7 cellular contexts compared by ENCODE assay signal in the genomic region with DNA sequence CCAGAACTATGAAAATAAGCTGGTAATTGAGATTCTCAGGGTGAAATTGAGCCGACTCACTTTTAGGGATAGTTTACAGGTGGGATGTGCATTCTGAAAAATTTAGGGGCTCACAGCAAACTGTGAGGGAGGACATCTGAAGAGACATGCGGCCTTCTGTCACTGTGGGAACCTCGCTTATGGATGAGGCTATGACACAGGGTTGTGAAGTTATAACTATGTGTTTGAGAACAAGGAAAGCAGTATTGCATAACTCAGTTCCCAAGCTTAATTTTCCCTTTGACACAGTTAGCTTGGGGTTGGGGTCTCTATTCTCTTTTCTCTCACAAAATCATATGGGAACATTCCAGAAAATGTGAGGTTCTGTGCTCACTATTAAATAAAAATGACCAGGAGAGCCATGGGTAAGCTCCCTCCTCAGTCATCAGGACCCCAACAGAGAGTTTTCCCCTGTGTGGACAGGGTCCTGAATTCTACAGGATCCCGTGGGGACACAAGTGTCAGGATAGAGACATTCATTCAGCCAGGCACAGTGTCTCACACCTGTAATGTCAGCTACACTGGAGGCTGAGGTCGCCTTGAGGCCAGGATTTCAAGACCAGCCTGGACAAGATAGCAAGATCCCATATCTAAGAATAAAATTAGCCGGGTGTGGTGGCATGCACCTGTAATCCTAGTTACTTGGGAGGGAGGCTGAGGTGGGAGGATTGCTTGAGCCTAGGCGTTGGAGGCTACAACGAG.
DNase-seq lines count a peak whose midpoint lies in the region; TF ChIP-seq lines count a peak whose summit lies in the region.
"Not testable (repeated sequence)": the region's sequence is repeated elsewhere in the genome, so short reads cannot be mapped to it uniquely, and the experiment has no call there.

No MANE protein-coding gene starts in this region.

- not testable (repeated sequence) for H3K4me2 ChIP-seq in Karpas-422 (ENCODE audit: low read depth, low read length, poor library complexity, severe bottlenecking); mesendoderm (ENCODE audit: low read length)

- H3K4ac ChIP-seq in mesendoderm (ENCODE audit: low read depth, low read length): not testable (repeated sequence)

- H3K56ac ChIP-seq in mesendoderm (ENCODE audit: low read length): not testable (repeated sequence)

- H4K5ac ChIP-seq in mesendoderm (ENCODE audit: low read length): not testable (repeated sequence)

- not testable (repeated sequence) for H4K8ac ChIP-seq in mesendoderm (ENCODE audit: low read depth, low read length)

- not testable (repeated sequence) for H3K9ac ChIP-seq in Karpas-422 (ENCODE audit: low read length); endodermal cell (ENCODE audit: extremely low read depth, low read length, poor library complexity, severe bottlenecking); mesendoderm (ENCODE audit: low read length)

- not testable (repeated sequence) for H2AFZ ChIP-seq in Karpas-422 (ENCODE audit: low read length)

- H3K27me3 ChIP-seq in Karpas-422 (ENCODE audit: low read length); endodermal cell (ENCODE audit: control insufficient read depth, insufficient read depth, low read length, poor library complexity, severe bottlenecking); mesendoderm (ENCODE audit: insufficient read depth, low read length, poor library complexity): not testable (repeated sequence)
- peaks cover 0 to 49% (median 4%) of the 10 kb centered on the region in 3 donors for H3K27me3 ChIP-seq in sigmoid colon

- CTCF ChIA-PET in Calu3 (lab: Charles Lee): not testable (repeated sequence)

- H2BK15ac ChIP-seq in mesendoderm (replicated peaks; ENCODE audit: low read depth): not testable (repeated sequence)

- 62% methylated on average over 8 of the region's 8 CpGs for WGBS in endodermal cell (ENCODE audit: insufficient coverage in 1 of 2, insufficient read length in 1 of 2), 2 experiments
- no CpG with 5 or more reads among the region's 8 CpGs for WGBS in mesendoderm (ENCODE audit: extremely low coverage, insufficient coverage, low lambda C conversion rate)
- WGBS in sigmoid colon, 2 donors: 66 to 67% methylated on average over 8 of the region's 8 CpGs

- not testable (repeated sequence) for TF ChIP-seq CTCF in Calu3 (IDR thresholded peaks at IDR 0.05; ENCODE audit: unreplicated experiment); endodermal cell (conservative IDR thresholded peaks at IDR 0.05); sigmoid colon (IDR thresholded peaks at IDR 0.05)

- not testable (repeated sequence) for H3K27ac ChIP-seq in Karpas-422 (ENCODE audit: low read length); endodermal cell (ENCODE audit: low read depth, low read length); mesendoderm (ENCODE audit: low read depth, low read length); sigmoid colon

- H3K36me3 ChIP-seq in Karpas-422 (ENCODE audit: insufficient read depth, low read length); endodermal cell (ENCODE audit: control insufficient read depth, insufficient read depth, low read length); mesendoderm (ENCODE audit: control insufficient read depth, insufficient read depth, low read length); sigmoid colon: not testable (repeated sequence)

- not testable (repeated sequence) for H3K4me3 Mint-ChIP-seq in Calu3 (ENCODE audit: low read depth, unreplicated experiment); endodermal cell

- H3K79me2 ChIP-seq in Karpas-422 (ENCODE audit: low read length); mesendoderm (ENCODE audit: control insufficient read depth, insufficient read depth, low read length): not testable (repeated sequence)

- not testable (repeated sequence) for H2BK5ac ChIP-seq in mesendoderm (ENCODE audit: low read length)

- H3K4me1 ChIP-seq in Karpas-422 (ENCODE audit: low read length); endodermal cell (ENCODE audit: control insufficient read depth, insufficient read depth, low read length); mesendoderm (ENCODE audit: control insufficient read depth, low read depth, low read length); sigmoid colon: not testable (repeated sequence)

- not testable (repeated sequence) for H3K4me1 Mint-ChIP-seq in Calu3 (ENCODE audit: low read depth, unreplicated experiment); endodermal cell

- TF ChIP-seq POLR2A in sigmoid colon (IDR thresholded peaks at IDR 0.05): not testable (repeated sequence)

- H2BK120ac ChIP-seq in mesendoderm (ENCODE audit: low read depth, low read length): not testable (repeated sequence)

- intact Hi-C loops in Calu3 (cut with micrococcal nuclease; ENCODE audit: unreplicated experiment); sigmoid colon (cut with DNase I): not testable (repeated sequence)

- H3K79me1 ChIP-seq in mesendoderm (ENCODE audit: low read length): not testable (repeated sequence)

- H3K18ac ChIP-seq in mesendoderm (ENCODE audit: low read length): not testable (repeated sequence)

- H3K36me3 Mint-ChIP-seq in Calu3 (ENCODE audit: insufficient read depth, unreplicated experiment): peaks cover 66% of the 10 kb centered on the region
- H3K36me3 Mint-ChIP-seq in endodermal cell (ENCODE audit: low read depth): not testable (repeated sequence)

- not testable (repeated sequence) for H3K23ac ChIP-seq in mesendoderm (ENCODE audit: low read length)

- TF ChIP-seq EP300 in sigmoid colon (IDR thresholded peaks at IDR 0.05): not testable (repeated sequence)

- BruUV-seq in Calu3 (replicated peaks; lab: Mats Ljungman, UMichigan): not testable (repeated sequence)

- H3K27me3 Mint-ChIP-seq in Calu3 (ENCODE audit: unreplicated experiment): peaks cover 76% of the 10 kb centered on the region
- not testable (repeated sequence) for H3K27me3 Mint-ChIP-seq in endodermal cell (ENCODE audit: insufficient read depth)

- H4K20me1 ChIP-seq in Karpas-422 (ENCODE audit: insufficient read depth, low read depth, low read length): not testable (repeated sequence)

- peaks cover 36% of the 10 kb centered on the region for H3K9me3 ChIP-seq in Karpas-422 (ENCODE audit: low read length)
- H3K9me3 ChIP-seq in endodermal cell (ENCODE audit: control insufficient read depth, low read length): peaks cover 71% of the 10 kb centered on the region
- H3K9me3 ChIP-seq in iPS-18c (ENCODE audit: control insufficient read depth, insufficient read depth, low read length): peaks cover 57% of the 10 kb centered on the region
- peaks cover 0 to 11% (median 0%) of the 10 kb centered on the region in 4 donors for H3K9me3 ChIP-seq in sigmoid colon

- not testable (repeated sequence) for H3K4me3 ChIP-seq in Karpas-422 (ENCODE audit: low read length); sigmoid colon
- peak overlapping the region; percentile 31 for H3K4me3 ChIP-seq in endodermal cell (ENCODE audit: low read length)
- H3K4me3 ChIP-seq in iPS-18c (ENCODE audit: insufficient read depth, low read depth, low read length): peak overlapping the region; percentile 6; the same call in 1 of the 2 replicates
- peak overlapping the region; percentile 40 for H3K4me3 ChIP-seq in mesendoderm (ENCODE audit: low read length)

- not testable (repeated sequence) for H3K9me2 ChIP-seq in Karpas-422 (replicated peaks; ENCODE audit: insufficient read depth, low read length)

- DNase-seq in Calu3, endodermal cell, mesendoderm: not testable (repeated sequence)
- DNase-seq in Karpas-422 (peak; percentile 38), SW480 (ENCODE audit: low spot score) (peak; percentile 33), sigmoid colon (peak; percentile 65)

- not testable (repeated sequence) for H3K9me3 Mint-ChIP-seq in Calu3 (ENCODE audit: low read depth, unreplicated experiment)
- H3K9me3 Mint-ChIP-seq in endodermal cell: peaks cover 78% of the 10 kb centered on the region

- H3K27ac Mint-ChIP-seq in Calu3 (ENCODE audit: unreplicated experiment): peak overlapping the region; percentile 37
- H3K27ac Mint-ChIP-seq in endodermal cell: not testable (repeated sequence)

- H2AK5ac ChIP-seq in mesendoderm (ENCODE audit: low read length): not testable (repeated sequence)
